ENCODE assay signal across 11 cellular contexts in the genomic region with DNA sequence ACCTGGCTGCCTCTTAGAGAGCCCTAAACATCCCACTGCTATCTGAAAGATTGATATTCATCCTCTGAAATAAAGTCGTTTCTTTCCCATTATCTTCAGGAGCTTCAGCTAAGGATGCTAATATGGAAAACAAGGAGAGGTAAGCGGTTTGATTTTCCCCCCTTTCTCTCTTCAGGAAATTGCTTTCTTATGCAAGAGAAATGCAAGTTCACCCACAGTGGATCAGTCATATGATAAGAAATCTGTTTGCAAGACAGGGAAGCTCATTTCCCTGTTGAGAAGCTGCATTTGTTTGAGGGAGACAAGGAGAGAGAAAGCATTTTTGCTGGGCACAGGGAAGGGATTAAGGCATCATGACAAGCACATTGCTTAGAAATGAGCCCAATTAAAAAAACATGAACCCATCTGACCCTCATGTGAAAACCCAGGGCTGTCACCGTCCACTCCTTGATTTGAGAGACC. TPM values are rescaled to one million over a fixed set of nuclear protein-coding genes. Genes with fewer than 3 reads are reported as not detected.
DNase-seq lines count a peak whose midpoint lies in the region; ATAC-seq and TF ChIP-seq lines count a peak whose summit lies in the region.
"Had no signal": no experiment of that assay in that cellular context is flagged by ENCODE, and none has a peak within 500 bp of the region (broad histone marks: within the 10 kb centered on the region; RNA-seq: fewer than 3 reads in every experiment).

No MANE protein-coding gene starts in this region.

- no peak for ATAC-seq in CD8-positive, alpha-beta T cell

- no peak for TF ChIP-seq CTCF in vagina (IDR thresholded peaks at IDR 0.05)
- TF ChIP-seq CTCF in osteocyte (IDR thresholded peaks at IDR 0.05), result no peak
- no peak for TF ChIP-seq CTCF in CD8-positive, alpha-beta T cell (IDR thresholded peaks at IDR 0.05)

- peaks cover 7% of the 10 kb centered on the region for H3K4me1 Mint-ChIP-seq in osteocyte (ENCODE audit: unreplicated experiment)
- H3K4me1 Mint-ChIP-seq in activated naive CD4-positive, alpha-beta T cell treated with anti-CD3 and anti-CD28 coated beads, Interleukin-2, amount 10 ng/mL, durations not matched to agents 7 days and 5 days, result no peaks in the 10 kb centered on the region
- no peaks in the 10 kb centered on the region for H3K4me1 Mint-ChIP-seq in CD8-positive, alpha-beta T cell (ENCODE audit: low read depth)

- no peak overlapping the region for H3K27ac ChIP-seq in mesendoderm (ENCODE audit: low read depth, low read length)
- H3K27ac ChIP-seq in vagina, result peak overlapping the region; percentile 47
- H3K27ac ChIP-seq in CD8-positive, alpha-beta T cell (ENCODE audit: low read depth, low read length), result no peak overlapping the region

- no peak for TF ChIP-seq POLR2A in vagina (IDR thresholded peaks at IDR 0.05)

- no peak overlapping the region for H4K8ac ChIP-seq in mesendoderm (ENCODE audit: low read depth, low read length)

- H3K27me3 Mint-ChIP-seq in osteocyte (ENCODE audit: unreplicated experiment), result peaks cover 29% of the 10 kb centered on the region
- no peaks in the 10 kb centered on the region for H3K27me3 Mint-ChIP-seq in activated naive CD4-positive, alpha-beta T cell treated with anti-CD3 and anti-CD28 coated beads, Interleukin-2, amount 10 ng/mL, durations not matched to agents 7 days and 5 days
- peaks cover 14% of the 10 kb centered on the region for H3K27me3 Mint-ChIP-seq in CD8-positive, alpha-beta T cell (ENCODE audit: low read depth)
- H3K27me3 Mint-ChIP-seq: memory B cell had no signal

- peak; percentile 21 to 22 for DNase-seq in NCI-H526 (lab: John Stamatoyannopoulos, UW)
- no peak for DNase-seq in NCI-H526 treated with DMSO at 0.1 percent for 48 hours (lab: John Stamatoyannopoulos, UW)
- DNase-seq in dedifferentiated amniotic fluid mesenchymal stem cell (ENCODE audit: extremely low spot score), result peak; percentile 68
- no peak for DNase-seq in mesendoderm
- DNase-seq in vagina (ENCODE audit: extremely low spot score in 2 of 2), result no peak
- DNase-seq in osteocyte (ENCODE audit: extremely low spot score, unreplicated experiment), result no peak
- no peak for DNase-seq in activated naive CD4-positive, alpha-beta T cell treated with anti-CD3 and anti-CD28 coated beads, Interleukin-2, amount 10 ng/mL, durations not matched to agents 7 days and 5 days
- no peak for DNase-seq in CD8-positive, alpha-beta T cell
- DNase-seq: 8988T; stimulated activated CD4-positive, alpha-beta T cell treated with anti-CD3 and anti-CD28 coated beads, Interleukin-12 subunit alpha, Interleukin-12 subunit beta, amount 100 ng/mL, for 4 hours had no signal

- H3K36me3 ChIP-seq in mesendoderm (ENCODE audit: control insufficient read depth, insufficient read depth, low read length) (no peaks in the 10 kb centered on the region), vagina (no peaks in the 10 kb centered on the region)
- H3K36me3 ChIP-seq in CD8-positive, alpha-beta T cell (ENCODE audit: insufficient read depth, low read length), result no peaks in the 10 kb centered on the region

- H3K9me3 Mint-ChIP-seq in osteocyte (ENCODE audit: unreplicated experiment), result peaks cover 8% of the 10 kb centered on the region
- no peaks in the 10 kb centered on the region for H3K9me3 Mint-ChIP-seq in activated naive CD4-positive, alpha-beta T cell treated with anti-CD3 and anti-CD28 coated beads, Interleukin-2, amount 10 ng/mL, durations not matched to agents 7 days and 5 days
- no peaks in the 10 kb centered on the region for H3K9me3 Mint-ChIP-seq in CD8-positive, alpha-beta T cell

- no peak overlapping the region for H3K4me2 ChIP-seq in mesendoderm (ENCODE audit: low read length)

- H4K5ac ChIP-seq in mesendoderm (ENCODE audit: low read length), result no peak overlapping the region

- H3K9me3 ChIP-seq in vagina, result peaks cover 3% of the 10 kb centered on the region
- no peaks in the 10 kb centered on the region for H3K9me3 ChIP-seq in CD8-positive, alpha-beta T cell (ENCODE audit: low read length)

- H3K27ac Mint-ChIP-seq in osteocyte (ENCODE audit: unreplicated experiment), result no peak overlapping the region
- H3K27ac Mint-ChIP-seq in activated naive CD4-positive, alpha-beta T cell treated with anti-CD3 and anti-CD28 coated beads, Interleukin-2, amount 10 ng/mL, durations not matched to agents 7 days and 5 days, result no peak overlapping the region
- no peak overlapping the region for H3K27ac Mint-ChIP-seq in CD8-positive, alpha-beta T cell
- H3K27ac Mint-ChIP-seq: memory B cell had no signal

- no peak overlapping the region for H3K4ac ChIP-seq in mesendoderm (ENCODE audit: low read depth, low read length)

- H2AK5ac ChIP-seq in mesendoderm (ENCODE audit: low read length), result no peak overlapping the region

- no peaks in the 10 kb centered on the region for H3K79me2 ChIP-seq in mesendoderm (ENCODE audit: control insufficient read depth, insufficient read depth, low read length)

- no peak overlapping the region for H2BK15ac ChIP-seq in mesendoderm (replicated peaks; ENCODE audit: low read depth)

- no peak overlapping the region for H3K9ac ChIP-seq in mesendoderm (ENCODE audit: low read length)

- peaks cover 12% of the 10 kb centered on the region for H3K4me1 ChIP-seq in mesendoderm (ENCODE audit: control insufficient read depth, low read depth, low read length)
- H3K4me1 ChIP-seq in vagina, result peaks cover 15% of the 10 kb centered on the region
- H3K4me1 ChIP-seq in CD8-positive, alpha-beta T cell (ENCODE audit: insufficient read depth, low read length), result no peaks in the 10 kb centered on the region

- intact Hi-C loops in vagina (cut with DNase I), result no loop called here
- intact Hi-C loops in CD8-positive, alpha-beta T cell (cut with DNase I, micrococcal nuclease), result no loop called here

- WGBS in mesendoderm (ENCODE audit: extremely low coverage, insufficient coverage, low lambda C conversion rate), result no CpG with 5 or more reads among the region's 3 CpGs

- H3K4me3 ChIP-seq in mesendoderm (ENCODE audit: low read length) (no peak overlapping the region), vagina (no peak overlapping the region)
- H3K4me3 ChIP-seq in CD8-positive, alpha-beta T cell (ENCODE audit: low read depth, low read length), result no peak overlapping the region

- H3K18ac ChIP-seq in mesendoderm (ENCODE audit: low read length), result no peak overlapping the region

- no peak overlapping the region for H2BK120ac ChIP-seq in mesendoderm (ENCODE audit: low read depth, low read length)

- H2BK5ac ChIP-seq in mesendoderm (ENCODE audit: low read length), result no peak overlapping the region

- H3K36me3 Mint-ChIP-seq in osteocyte (ENCODE audit: unreplicated experiment), result no peaks in the 10 kb centered on the region
- H3K36me3 Mint-ChIP-seq in activated naive CD4-positive, alpha-beta T cell treated with anti-CD3 and anti-CD28 coated beads, Interleukin-2, amount 10 ng/mL, durations not matched to agents 7 days and 5 days, result no peaks in the 10 kb centered on the region
- no peaks in the 10 kb centered on the region for H3K36me3 Mint-ChIP-seq in CD8-positive, alpha-beta T cell
- H3K36me3 Mint-ChIP-seq: memory B cell had no signal

- peak overlapping the region; percentile 18 for H3K56ac ChIP-seq in mesendoderm (ENCODE audit: low read length)

- no peak overlapping the region for H3K4me3 Mint-ChIP-seq in osteocyte (ENCODE audit: unreplicated experiment)
- H3K4me3 Mint-ChIP-seq in activated naive CD4-positive, alpha-beta T cell treated with anti-CD3 and anti-CD28 coated beads, Interleukin-2, amount 10 ng/mL, durations not matched to agents 7 days and 5 days, result no peak overlapping the region
- no peak overlapping the region for H3K4me3 Mint-ChIP-seq in CD8-positive, alpha-beta T cell
- H3K4me3 Mint-ChIP-seq: memory B cell had no signal

- CTCF ChIA-PET in activated naive CD4-positive, alpha-beta T cell treated with anti-CD3 and anti-CD28 coated beads, Interleukin-2, amount 10 ng/mL, durations not matched to agents 7 days and 5 days (lab: Charles Lee), result no interaction called here
- CTCF ChIA-PET in CD8-positive, alpha-beta T cell (lab: Charles Lee), result no interaction called here

- POLR2A ChIA-PET in CD8-positive, alpha-beta T cell (lab: Charles Lee), result no interaction called here

- no peaks in the 10 kb centered on the region for H3K27me3 ChIP-seq in mesendoderm (ENCODE audit: insufficient read depth, low read length, poor library complexity)
- H3K27me3 ChIP-seq in vagina, result no peaks in the 10 kb centered on the region
- H3K27me3 ChIP-seq in CD8-positive, alpha-beta T cell (ENCODE audit: insufficient read depth, low read length), result no peaks in the 10 kb centered on the region

- H3K79me1 ChIP-seq in mesendoderm (ENCODE audit: low read length), result no peaks in the 10 kb centered on the region

- no peak overlapping the region for H3K23ac ChIP-seq in mesendoderm (ENCODE audit: low read length)

RNA-seq across cellular contexts. Expression of gene BOD1, which starts 53.7 kb away (rescaled TPM):
- polyA plus RNA-seq in mesendoderm (2013, experiment 1 of 2), result 94.2 TPM
- polyA plus RNA-seq in mesendoderm (2013, experiment 2 of 2), result 94.9 TPM
- total RNA-seq in vagina (34.1 TPM), osteocyte (64.6 and 70.7 TPM in 2 replicates)
- total RNA-seq in CD8-positive, alpha-beta T cell, result 10 to 100 TPM; 16.5 to 16.7 TPM

Comparison
In these comparisons a context has a peak if more than half of its experiments do, and no peak if none do; other contexts are left out.
1. DNase-seq: peak in NCI-H526 (2 of 2) and dedifferentiated amniotic fluid mesenchymal stem cell (single experiment); none in NCI-H526 treated with DMSO at 0.1 percent for 48 hours (single experiment), mesendoderm (single experiment), vagina (0 of 2), osteocyte (single experiment), activated naive CD4-positive, alpha-beta T cell treated with anti-CD3 and anti-CD28 coated beads, Interleukin-2, amount 10 ng/mL, durations not matched to agents 7 days and 5 days (single experiment) and CD8-positive, alpha-beta T cell (0 of 7).